Comparison of ENCODE assay signal across 9 cellular contexts in genomic region chr9:137044502-137045177, GRCh38. TPM values are rescaled to one million over a fixed set of nuclear protein-coding genes. Genes with fewer than 3 reads are reported as not detected.
DNase-seq lines count a peak whose midpoint lies in the region; ATAC-seq and TF ChIP-seq lines count a peak whose summit lies in the region.
"Had no signal": no experiment of that assay in that cellular context is flagged by ENCODE, and none has a peak within 500 bp of the region (broad histone marks: within the 10 kb centered on the region; RNA-seq: fewer than 3 reads in every experiment).

No MANE protein-coding gene starts in this region.

- H3K27me3 ChIP-seq in endocrine pancreas (ENCODE audit: control insufficient read depth, insufficient read depth, low read length): no peaks in the 10 kb centered on the region

- H3K27ac Mint-ChIP-seq in neural crest cell (ENCODE audit: unreplicated experiment): no peak overlapping the region

- peak overlapping the region; percentile 70 for H3K4me3 Mint-ChIP-seq in neural crest cell

- in situ Hi-C loops in GM13976 (cut with MboI; ENCODE audit: low sequenced_read_pairs, unreplicated experiment): no loop called here

- H3K4me1 ChIP-seq in endocrine pancreas (ENCODE audit: control insufficient read depth, insufficient read depth, low read length): no peaks in the 10 kb centered on the region

- H3K9me3 Mint-ChIP-seq in neural crest cell: no peaks in the 10 kb centered on the region

- peaks cover 4% of the 10 kb centered on the region for H3K4me1 Mint-ChIP-seq in neural crest cell

- TF ChIP-seq CTCF in neural crest cell (conservative IDR thresholded peaks at IDR 0.05): no peak
- TF ChIP-seq CTCF in GM13976 (IDR thresholded peaks at IDR 0.05; ENCODE audit: borderline replicate concordance, control extremely low read depth, extremely low read depth, insufficient read depth, missing control alignments): no peak

- H3K27me3 Mint-ChIP-seq in neural crest cell (ENCODE audit: low read depth): peaks cover 39% of the 10 kb centered on the region

- ATAC-seq in HG03097 (IDR thresholded peaks at IDR 0.05; ENCODE audit: low FRiP score, unreplicated experiment) (no peak), HG03108 (IDR thresholded peaks at IDR 0.05; ENCODE audit: unreplicated experiment) (no peak)

- H3K4me3 ChIP-seq in endocrine pancreas (ENCODE audit: control insufficient read depth, insufficient read depth, low read length): peak overlapping the region; percentile 35

- no peaks in the 10 kb centered on the region for H3K36me3 ChIP-seq in endocrine pancreas (ENCODE audit: control insufficient read depth, insufficient read depth, low read length)

- no peaks in the 10 kb centered on the region for H3K36me3 Mint-ChIP-seq in neural crest cell (ENCODE audit: low read depth)

- peak overlapping the region; percentile 34 for H3K9ac ChIP-seq in endocrine pancreas (ENCODE audit: control insufficient read depth, insufficient read depth, low read length)
- H3K9ac ChIP-seq: KMS-11 had no signal

- DNase-seq in DMS53 (lab: John Stamatoyannopoulos, UW) (peak; percentile 90), NCI-H2196 (lab: John Stamatoyannopoulos, UW; ENCODE audit: unreplicated experiment) (peak; percentile 83), neural crest cell (ENCODE audit: low read depth, low spot score) (no peak), GM13976 (ENCODE audit: low spot score) (no peak), SHP77 treated with DMSO at 0.1 percent for 48 hours (lab: John Stamatoyannopoulos, UW) (no peak)

- no peaks in the 10 kb centered on the region for H3K9me3 ChIP-seq in endocrine pancreas (ENCODE audit: control insufficient read depth, low read length)

RNA-seq across cellular contexts. Expression of gene NPDC1, which starts 1.3 kb away (rescaled TPM):
- 54.7 and 61.1 TPM in 2 replicates for total RNA-seq in neural crest cell

RNA-seq across cellular contexts. Expression of gene ENTPD2, which starts 9.2 kb away (rescaled TPM):
- total RNA-seq in neural crest cell: not detected in 2 replicates

RNA-seq across cellular contexts. Expression of gene FUT7, which starts 12.8 kb away (rescaled TPM):
- total RNA-seq in neural crest cell: 0.14 TPM in 1 of 2 replicates, not detected in the other

RNA-seq across cellular contexts. Expression of gene ABCA2, which starts 16.6 kb away (rescaled TPM):
- 31.7 and 37.1 TPM in 2 replicates for total RNA-seq in neural crest cell

RNA-seq across cellular contexts. Expression of gene SAPCD2, which starts 25.7 kb away (rescaled TPM):
- 29.8 and 31.1 TPM in 2 replicates for total RNA-seq in neural crest cell

Comparison
In these comparisons a context has a peak if more than half of its experiments do, and no peak if none do; other contexts are left out.
1. DNase-seq: peak in DMS53 (single experiment) and NCI-H2196 (single experiment); none in neural crest cell (single experiment), GM13976 (single experiment) and SHP77 treated with DMSO at 0.1 percent for 48 hours (single experiment).